ENCODE assay signal across 1 cellular context in the genomic region with DNA sequence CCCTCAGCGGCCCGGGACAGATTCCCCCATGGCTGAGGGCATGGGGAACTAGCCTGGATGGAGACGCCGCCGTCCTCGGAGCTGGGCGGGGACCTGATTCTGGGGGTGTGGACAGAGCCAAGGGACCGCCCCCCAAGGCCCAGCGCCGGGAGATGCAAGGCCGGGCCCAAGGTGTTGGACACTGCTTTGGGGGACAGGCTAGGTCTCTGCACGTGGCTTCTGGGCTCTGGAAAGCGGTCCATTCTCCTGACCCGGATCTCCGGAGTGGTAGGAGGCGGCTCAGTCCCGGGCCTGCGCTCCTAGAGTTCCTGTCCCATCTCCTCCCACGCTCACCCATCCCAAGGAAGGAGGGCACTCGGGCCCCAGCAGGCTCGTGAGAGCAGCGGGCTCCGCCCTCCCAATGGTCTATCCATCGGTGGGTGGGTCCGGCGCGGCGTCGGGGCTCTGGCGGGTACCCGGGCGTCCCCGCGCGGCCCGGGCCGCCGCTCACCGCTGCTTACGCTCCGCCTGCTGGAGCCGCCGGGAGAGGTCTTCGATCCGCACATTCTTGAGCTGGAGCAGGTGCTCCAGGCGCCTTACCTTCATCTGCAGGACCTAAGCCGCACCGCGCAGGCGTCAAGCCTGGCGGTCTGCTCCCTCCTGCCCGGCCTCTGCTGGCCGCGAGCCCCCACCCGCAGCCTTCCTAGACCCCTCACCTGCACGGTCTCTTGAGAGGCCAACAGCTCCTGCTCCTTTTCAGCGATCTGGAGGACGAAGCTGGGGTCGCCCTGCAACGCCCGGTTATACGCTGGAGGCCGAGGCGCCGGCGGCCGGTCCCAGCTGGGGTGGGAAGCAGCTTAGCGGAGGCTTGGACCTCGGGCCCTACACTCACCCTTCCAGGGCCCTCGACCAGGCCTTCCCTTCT.
A peak's percentile ranks its signal among the peaks of the same experiment; 100 is the strongest.
TF ChIP-seq lines count a peak whose summit lies in the region.

No MANE protein-coding gene starts in this region.

TF ChIP-seq in endothelial cell of umbilical vein, 7 proteins besides CTCF, POLR2A, EP300 and RAD21:
- TF ChIP-seq JUN (IDR thresholded peaks at IDR 0.05; ENCODE audit: borderline replicate concordance, insufficient read depth, insufficient read length, low read depth) (no peak), EZH2 (IDR thresholded peaks at IDR 0.05; ENCODE audit: borderline replicate concordance, low read depth, low read length, severe bottlenecking) (peak; percentile 70)
